1 cellular context compared by ENCODE assay signal in the genomic region with DNA sequence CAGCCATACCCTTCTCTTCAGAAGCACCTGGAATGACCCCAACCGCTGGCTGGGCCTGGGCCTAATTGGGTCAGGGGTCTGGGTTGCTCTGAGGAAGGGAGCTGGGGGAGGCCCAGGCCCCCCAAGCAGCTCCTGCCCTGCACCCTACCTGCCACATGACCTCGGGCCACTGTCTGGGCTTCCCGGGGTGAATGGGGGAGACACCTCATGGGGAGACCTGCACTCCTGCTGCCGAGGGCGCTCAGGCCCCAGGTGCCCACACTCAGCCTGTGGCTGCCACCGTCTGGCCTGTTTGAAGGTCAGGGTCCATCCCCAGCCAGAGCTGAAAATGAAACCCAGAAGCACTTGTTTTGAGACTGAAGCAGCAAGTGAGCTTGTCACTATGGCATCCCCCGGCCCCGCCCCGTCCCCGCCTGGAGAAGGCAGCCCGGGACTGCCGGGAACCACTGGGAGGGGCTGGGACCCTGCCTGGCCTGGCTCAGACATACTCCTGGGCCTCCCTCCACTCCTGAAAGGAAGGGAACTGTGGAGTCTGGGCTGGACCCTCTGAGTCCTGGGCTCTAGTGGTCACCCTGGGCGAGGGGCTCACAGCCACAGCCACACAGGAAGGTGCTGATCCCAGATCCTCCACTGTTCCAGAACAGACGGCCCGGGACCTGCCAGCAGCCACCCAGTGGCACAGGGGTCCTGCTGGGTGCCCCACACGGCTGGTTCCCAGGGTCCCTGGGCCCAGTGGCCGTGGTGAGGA.
TF ChIP-seq lines count a peak whose summit lies in the region.

No MANE protein-coding gene starts in this region.

TF ChIP-seq in HepG2, 621 proteins besides CTCF, POLR2A, EP300 and RAD21 (continued from another document and continues in another):
- TF ChIP-seq ZGPAT (CRISPR knock-in tag; IDR thresholded peaks at IDR 0.05) (peak; percentile 80), ZNF225 (CRISPR knock-in tag; IDR thresholded peaks at IDR 0.05) (0 out of 2 replicates have a peak, but pooled peaks have one; percentile 14), SNAI1 (CRISPR knock-in tag; IDR thresholded peaks at IDR 0.05; ENCODE audit: borderline replicate concordance) (no peak), SMARCE1 (IDR thresholded peaks at IDR 0.05; ENCODE audit: borderline replicate concordance) (no peak), TIGD3 (CRISPR knock-in tag; IDR thresholded peaks at IDR 0.05; ENCODE audit: borderline replicate concordance) (no peak), THAP11 (CRISPR knock-in tag; IDR thresholded peaks at IDR 0.05) (peak; percentile 64; the same call in 1 of the 2 replicates), JUN (CRISPR knock-in tag; IDR thresholded peaks at IDR 0.05) (peak; percentile 56; the same call in 1 of the 2 replicates), MAFF (IDR thresholded peaks at IDR 0.05; ENCODE audit: low read depth, low read length) (no peak), POLR2G (IDR thresholded peaks at IDR 0.05; ENCODE audit: low read depth, low read length) (peak; percentile 75), ZNF367 (CRISPR knock-in tag; IDR thresholded peaks at IDR 0.05; ENCODE audit: borderline replicate concordance) (no peak), CHD2 (IDR thresholded peaks at IDR 0.05; ENCODE audit: low read depth, low read length) (no peak), RXRB (CRISPR knock-in tag; IDR thresholded peaks at IDR 0.05; ENCODE audit: borderline replicate concordance) (peak; percentile 76), CAMTA2 (CRISPR knock-in tag; IDR thresholded peaks at IDR 0.05; ENCODE audit: borderline replicate concordance) (no peak), HMG20B (CRISPR knock-in tag; conservative IDR thresholded peaks at IDR 0.05) (no peak), ZNF121 (CRISPR knock-in tag; IDR thresholded peaks at IDR 0.05) (0 out of 2 replicates have a peak, but pooled peaks have one; percentile 19), SP140L (CRISPR knock-in tag; IDR thresholded peaks at IDR 0.05; ENCODE audit: borderline replicate concordance) (no peak), ZSCAN21 (CRISPR knock-in tag; IDR thresholded peaks at IDR 0.05; ENCODE audit: borderline replicate concordance) (no peak), FOXC1 (CRISPR knock-in tag; IDR thresholded peaks at IDR 0.05; ENCODE audit: borderline replicate concordance) (peak; percentile 64; the same call in 1 of the 2 replicates), ZBTB40 (IDR thresholded peaks at IDR 0.05) (no peak), ZBTB40 (CRISPR knock-in tag; IDR thresholded peaks at IDR 0.05) (no peak), ZNF773 (CRISPR knock-in tag; IDR thresholded peaks at IDR 0.05; ENCODE audit: borderline replicate concordance) (no peak), ZNF639 (CRISPR knock-in tag; conservative IDR thresholded peaks at IDR 0.05) (no peak), CHCHD3 (CRISPR knock-in tag; IDR thresholded peaks at IDR 0.05) (peak; percentile 50; the same call in 1 of the 2 replicates), ZNF709 (CRISPR knock-in tag; IDR thresholded peaks at IDR 0.05) (no peak), ZNF138 (CRISPR knock-in tag; IDR thresholded peaks at IDR 0.05; ENCODE audit: low read depth) (no peak), ZNF607 (CRISPR knock-in tag; IDR thresholded peaks at IDR 0.05; ENCODE audit: borderline replicate concordance) (no peak), SOX6 (IDR thresholded peaks at IDR 0.05) (no peak), SOX6 (CRISPR knock-in tag; IDR thresholded peaks at IDR 0.05) (peak; percentile 48; the same call in 1 of the 2 replicates), MYNN (CRISPR knock-in tag; IDR thresholded peaks at IDR 0.05; ENCODE audit: low read depth) (no peak), ZNF17 (CRISPR knock-in tag; IDR thresholded peaks at IDR 0.05) (no peak), ZNF614 (CRISPR knock-in tag; IDR thresholded peaks at IDR 0.05; ENCODE audit: borderline replicate concordance) (0 out of 2 replicates have a peak, but pooled peaks have one; percentile 34), ZFY (CRISPR knock-in tag; IDR thresholded peaks at IDR 0.05) (peak; percentile 80), RBFOX2 (IDR thresholded peaks at IDR 0.05; ENCODE audit: low read depth, low read length) (peak; percentile 58)
- TF ChIP-seq, protein P1, sequence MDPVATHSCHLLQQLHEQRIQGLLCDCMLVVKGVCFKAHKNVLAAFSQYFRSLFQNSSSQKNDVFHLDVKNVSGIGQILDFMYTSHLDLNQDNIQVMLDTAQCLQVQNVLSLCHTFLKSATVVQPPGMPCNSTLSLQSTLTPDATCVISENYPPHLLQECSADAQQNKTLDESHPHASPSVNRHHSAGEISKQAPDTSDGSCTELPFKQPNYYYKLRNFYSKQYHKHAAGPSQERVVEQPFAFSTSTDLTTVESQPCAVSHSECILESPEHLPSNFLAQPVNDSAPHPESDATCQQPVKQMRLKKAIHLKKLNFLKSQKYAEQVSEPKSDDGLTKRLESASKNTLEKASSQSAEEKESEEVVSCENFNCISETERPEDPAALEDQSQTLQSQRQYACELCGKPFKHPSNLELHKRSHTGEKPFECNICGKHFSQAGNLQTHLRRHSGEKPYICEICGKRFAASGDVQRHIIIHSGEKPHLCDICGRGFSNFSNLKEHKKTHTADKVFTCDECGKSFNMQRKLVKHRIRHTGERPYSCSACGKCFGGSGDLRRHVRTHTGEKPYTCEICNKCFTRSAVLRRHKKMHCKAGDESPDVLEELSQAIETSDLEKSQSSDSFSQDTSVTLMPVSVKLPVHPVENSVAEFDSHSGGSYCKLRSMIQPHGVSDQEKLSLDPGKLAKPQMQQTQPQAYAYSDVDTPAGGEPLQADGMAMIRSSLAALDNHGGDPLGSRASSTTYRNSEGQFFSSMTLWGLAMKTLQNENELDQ (CRISPR knock-in tag; IDR thresholded peaks at IDR 0.05; ENCODE audit: borderline replicate concordance), result no peak
- TF ChIP-seq, protein P2, sequence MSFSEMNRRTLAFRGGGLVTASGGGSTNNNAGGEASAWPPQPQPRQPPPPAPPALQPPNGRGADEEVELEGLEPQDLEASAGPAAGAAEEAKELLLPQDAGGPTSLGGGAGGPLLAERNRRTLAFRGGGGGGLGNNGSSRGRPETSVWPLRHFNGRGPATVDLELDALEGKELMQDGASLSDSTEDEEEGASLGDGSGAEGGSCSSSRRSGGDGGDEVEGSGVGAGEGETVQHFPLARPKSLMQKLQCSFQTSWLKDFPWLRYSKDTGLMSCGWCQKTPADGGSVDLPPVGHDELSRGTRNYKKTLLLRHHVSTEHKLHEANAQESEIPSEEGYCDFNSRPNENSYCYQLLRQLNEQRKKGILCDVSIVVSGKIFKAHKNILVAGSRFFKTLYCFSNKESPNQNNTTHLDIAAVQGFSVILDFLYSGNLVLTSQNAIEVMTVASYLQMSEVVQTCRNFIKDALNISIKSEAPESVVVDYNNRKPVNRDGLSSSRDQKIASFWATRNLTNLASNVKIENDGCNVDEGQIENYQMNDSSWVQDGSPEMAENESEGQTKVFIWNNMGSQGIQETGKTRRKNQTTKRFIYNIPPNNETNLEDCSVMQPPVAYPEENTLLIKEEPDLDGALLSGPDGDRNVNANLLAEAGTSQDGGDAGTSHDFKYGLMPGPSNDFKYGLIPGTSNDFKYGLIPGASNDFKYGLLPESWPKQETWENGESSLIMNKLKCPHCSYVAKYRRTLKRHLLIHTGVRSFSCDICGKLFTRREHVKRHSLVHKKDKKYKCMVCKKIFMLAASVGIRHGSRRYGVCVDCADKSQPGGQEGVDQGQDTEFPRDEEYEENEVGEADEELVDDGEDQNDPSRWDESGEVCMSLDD (CRISPR knock-in tag; IDR thresholded peaks at IDR 0.05; ENCODE audit: borderline replicate concordance), result peak; percentile 67; the same call in 1 of the 2 replicates
- TF ChIP-seq, protein P3, sequence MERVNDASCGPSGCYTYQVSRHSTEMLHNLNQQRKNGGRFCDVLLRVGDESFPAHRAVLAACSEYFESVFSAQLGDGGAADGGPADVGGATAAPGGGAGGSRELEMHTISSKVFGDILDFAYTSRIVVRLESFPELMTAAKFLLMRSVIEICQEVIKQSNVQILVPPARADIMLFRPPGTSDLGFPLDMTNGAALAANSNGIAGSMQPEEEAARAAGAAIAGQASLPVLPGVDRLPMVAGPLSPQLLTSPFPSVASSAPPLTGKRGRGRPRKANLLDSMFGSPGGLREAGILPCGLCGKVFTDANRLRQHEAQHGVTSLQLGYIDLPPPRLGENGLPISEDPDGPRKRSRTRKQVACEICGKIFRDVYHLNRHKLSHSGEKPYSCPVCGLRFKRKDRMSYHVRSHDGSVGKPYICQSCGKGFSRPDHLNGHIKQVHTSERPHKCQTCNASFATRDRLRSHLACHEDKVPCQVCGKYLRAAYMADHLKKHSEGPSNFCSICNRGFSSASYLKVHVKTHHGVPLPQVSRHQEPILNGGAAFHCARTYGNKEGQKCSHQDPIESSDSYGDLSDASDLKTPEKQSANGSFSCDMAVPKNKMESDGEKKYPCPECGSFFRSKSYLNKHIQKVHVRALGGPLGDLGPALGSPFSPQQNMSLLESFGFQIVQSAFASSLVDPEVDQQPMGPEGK (CRISPR knock-in tag; IDR thresholded peaks at IDR 0.05), result peak; percentile 69
